Comparison of ENCODE assay signal across 8 cellular contexts in the genomic region with DNA sequence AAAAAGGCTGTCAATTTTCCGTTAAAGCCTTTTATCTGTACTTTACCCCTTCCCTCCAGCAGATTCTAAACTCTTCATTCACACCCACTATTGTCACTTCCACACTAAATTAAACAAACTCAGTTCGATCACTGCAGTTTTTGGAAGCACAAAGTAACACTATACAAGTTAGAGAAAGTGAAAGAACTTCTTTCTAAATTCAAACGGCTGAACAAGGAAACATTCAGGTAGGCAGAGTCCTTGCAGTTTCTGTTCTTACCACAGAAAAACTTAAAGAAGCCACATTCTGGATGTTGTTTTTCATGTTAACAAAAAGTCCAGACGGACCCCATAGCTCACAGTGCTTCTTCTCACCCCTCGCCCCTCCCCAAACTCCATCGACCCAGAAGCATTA. TPM values are rescaled to one million over a fixed set of nuclear protein-coding genes. Genes with fewer than 3 reads are reported as not detected.
DNase-seq lines count a peak whose midpoint lies in the region; ATAC-seq and TF ChIP-seq lines count a peak whose summit lies in the region.

No MANE protein-coding gene starts in this region.

- H3K4me1 ChIP-seq in SJCRH30: peaks cover 4% of the 10 kb centered on the region; the same call in 1 of the 2 replicates
- no peaks in the 10 kb centered on the region for H3K4me1 ChIP-seq in fibroblast of lung (ENCODE audit: control insufficient read depth, extremely low read depth, insufficient read depth, low read length)
- no peaks in the 10 kb centered on the region for H3K4me1 ChIP-seq in parathyroid adenoma

- peak overlapping the region; percentile 41 for H2AFZ ChIP-seq in fibroblast of lung (ENCODE audit: low read length)
- peak overlapping the region; percentile 85 for H2AFZ ChIP-seq in parathyroid adenoma

- peak; percentile 42 for DNase-seq in DMS53 (lab: John Stamatoyannopoulos, UW)
- no peak for DNase-seq in DMS53 treated with DMSO at 0.1 percent for 48 hours (lab: John Stamatoyannopoulos, UW; ENCODE audit: unreplicated experiment)
- DNase-seq in SJCRH30: no peak
- DNase-seq in fibroblast of lung (ENCODE audit: low read depth in 2 of 2): peak in 1 of 2 donors; percentile 36
- no peak for DNase-seq in HuH-7 (ENCODE audit: low spot score)
- DNase-seq in NCI-H146 treated with DMSO at 0.1 percent for 48 hours (lab: John Stamatoyannopoulos, UW; ENCODE audit: unreplicated experiment): no peak

- peak overlapping the region; percentile 58 for H3K4me3 ChIP-seq in SJCRH30
- H3K4me3 ChIP-seq in fibroblast of lung (replicated peaks in 1 of 4; ENCODE audit: control extremely low read depth in 1 of 4, insufficient read depth in 1 of 4, low read depth in 3 of 4, low read length in 4 of 4): peak overlapping the region; percentile 45 to 77 (median 58)
- peak overlapping the region; percentile 80 for H3K4me3 ChIP-seq in parathyroid adenoma (ENCODE audit: low read depth, low read length)

- H4K20me1 ChIP-seq in fibroblast of lung (ENCODE audit: control insufficient read depth, extremely low read depth, insufficient read depth, low read length): no peaks in the 10 kb centered on the region

- no peak for TF ChIP-seq CTCF in fibroblast of lung (conservative IDR thresholded peaks at IDR 0.05 in 1 of 2, IDR thresholded peaks at IDR 0.05 in 1 of 2; ENCODE audit: low read depth in 1 of 2, low read length in 2 of 2)
- TF ChIP-seq CTCF in parathyroid adenoma (IDR thresholded peaks at IDR 0.05): no peak

- H3K9me3 ChIP-seq in SJCRH30 (replicated peaks) (no peaks in the 10 kb centered on the region), fibroblast of lung (ENCODE audit: control insufficient read depth, insufficient read depth, low read depth, low read length) (no peaks in the 10 kb centered on the region), parathyroid adenoma (ENCODE audit: control insufficient read depth, low read length) (no peaks in the 10 kb centered on the region)

- H3K27ac ChIP-seq in SJCRH30 (peak overlapping the region; percentile 17; the same call in 1 of the 2 replicates), fibroblast of lung (ENCODE audit: insufficient read depth, low read length) (peak overlapping the region; percentile 72), parathyroid adenoma (peak overlapping the region; percentile 60)

- no peaks in the 10 kb centered on the region for H3K79me2 ChIP-seq in fibroblast of lung (ENCODE audit: control insufficient read depth, insufficient read depth, low read length)
- H3K79me2 ChIP-seq in parathyroid adenoma: no peaks in the 10 kb centered on the region

- no peaks in the 10 kb centered on the region; the same call in 1 of the 2 replicates for H3K27me3 ChIP-seq in SJCRH30
- no peaks in the 10 kb centered on the region for H3K27me3 ChIP-seq in fibroblast of lung (ENCODE audit: control insufficient read depth, insufficient read depth, low read length)
- H3K27me3 ChIP-seq in parathyroid adenoma (ENCODE audit: control insufficient read depth, insufficient read depth, low read length): no peaks in the 10 kb centered on the region

- H3K36me3 ChIP-seq in SJCRH30 (no peaks in the 10 kb centered on the region), fibroblast of lung (ENCODE audit: control insufficient read depth, insufficient read depth, low read length) (no peaks in the 10 kb centered on the region), parathyroid adenoma (ENCODE audit: control insufficient read depth, insufficient read depth, low read length) (no peaks in the 10 kb centered on the region)

- peak; percentile 60 for ATAC-seq in HG02938 (IDR thresholded peaks at IDR 0.05; ENCODE audit: unreplicated experiment)

- peak overlapping the region; percentile 90 for H3K4me2 ChIP-seq in fibroblast of lung (ENCODE audit: extremely low read depth, insufficient read depth, low read length)
- H3K4me2 ChIP-seq in parathyroid adenoma (ENCODE audit: low read length): peak overlapping the region; percentile 98

- H3K9ac ChIP-seq in fibroblast of lung (ENCODE audit: insufficient read depth, low read length) (peak overlapping the region; percentile 30), parathyroid adenoma (no peak overlapping the region)

RNA-seq across cellular contexts. Expression of a gene that starts 27.5 kb away (rescaled TPM):
- total RNA-seq in SJCRH30 (2014; rRNA removed; shearing (Covaris generic)): not detected in 2 replicates
- not detected in 2 replicates for total RNA-seq in fibroblast of lung
- 0.17 and 0.20 TPM in 2 replicates for polyA plus RNA-seq in fibroblast of lung
- polyA plus RNA-seq in fibroblast of lung (2012): 1.1 TPM in 1 of 2 replicates, not detected in the other
- not detected in 2 replicates for polyA minus RNA-seq in fibroblast of lung (ENCODE audit: low replicate concordance)

Comparison
In these comparisons a context has a peak if more than half of its experiments do, and no peak if none do; other contexts are left out.
1. H3K27ac ChIP-seq: peak in every context shown above with its lines; median percentile 72 in fibroblast of lung; 60 in parathyroid adenoma; 17 in SJCRH30.